ENCODE assay signal across 9 cellular contexts in genomic region chr16:28326881-28327610, GRCh38. TPM values are rescaled to one million over a fixed set of nuclear protein-coding genes. Genes with fewer than 3 reads are reported as not detected.
DNase-seq lines count a peak whose midpoint lies in the region; ATAC-seq, FAIRE-seq and TF ChIP-seq lines count a peak whose summit lies in the region.
"Had no signal": no experiment of that assay in that cellular context is flagged by ENCODE, and none has a peak within 500 bp of the region (broad histone marks: within the 10 kb centered on the region; RNA-seq: fewer than 3 reads in every experiment).

No MANE protein-coding gene starts in this region.

- H3K4me1 ChIP-seq in BE2C (no peaks in the 10 kb centered on the region), HAP-1 (no peaks in the 10 kb centered on the region), Peyer's patch (no peaks in the 10 kb centered on the region)

- no peak overlapping the region for H3K27ac ChIP-seq in Peyer's patch
- H3K27ac ChIP-seq: neutrophil had no signal

- H3K36me3 ChIP-seq in BE2C (no peaks in the 10 kb centered on the region), HAP-1 (replicated peaks) (no peaks in the 10 kb centered on the region), Peyer's patch (no peaks in the 10 kb centered on the region)
- H3K36me3 ChIP-seq: neutrophil had no signal

- FAIRE-seq in frontal cortex (lab: Jason Lieb, UNC): no peak

- H3K9me3 ChIP-seq in BE2C (no peaks in the 10 kb centered on the region), HAP-1 (no peaks in the 10 kb centered on the region), Peyer's patch (no peaks in the 10 kb centered on the region)
- H3K9me3 ChIP-seq: neutrophil had no signal

- no peak for TF ChIP-seq POLR2A in Peyer's patch (IDR thresholded peaks at IDR 0.05)

- no peaks in the 10 kb centered on the region for H3K27me3 ChIP-seq in BE2C
- H3K27me3 ChIP-seq in HAP-1 (ENCODE audit: low read depth): no peaks in the 10 kb centered on the region
- no peaks in the 10 kb centered on the region for H3K27me3 ChIP-seq in Peyer's patch
- H3K27me3 ChIP-seq: neutrophil had no signal

- intact Hi-C loops in posterior vena cava (cut with DNase I): no loop called here

- ATAC-seq in GM18868 (IDR thresholded peaks at IDR 0.05; ENCODE audit: unreplicated experiment): no peak

- in situ Hi-C loops in HAP-1 (cut with MboI; ENCODE audit: low sequenced_read_pairs): no loop called here

- TF ChIP-seq CTCF in BE2C (IDR thresholded peaks at IDR 0.05; ENCODE audit: low read depth, low read length): peak; percentile 95
- peak; percentile 31 to 81 (median 64) for TF ChIP-seq CTCF in Peyer's patch (IDR thresholded peaks at IDR 0.05)

- DNase-seq in BE2C: peak; percentile 79
- DNase-seq in HAP-1 (ENCODE audit: low spot score in 2 of 2): peak; percentile 55 to 81
- DNase-seq in Peyer's patch: peak; percentile 67 to 86 (median 74)
- peak; percentile 46 for DNase-seq in activated T-helper 1 cell treated with anti-CD3 and anti-CD28 coated beads, Interleukin-2, amount 50 U/mL, for 16 hours (ENCODE audit: low read depth in 1 of 2, low spot score in 1 of 2)
- peak; percentile 44 to 61 for DNase-seq in frontal cortex (ENCODE audit: low spot score in 2 of 2)
- DNase-seq in posterior vena cava (ENCODE audit: low spot score): peak; percentile 83
- no peak for DNase-seq in NCI-H1436 (lab: John Stamatoyannopoulos, UW)

- H3K4me3 ChIP-seq in BE2C (ENCODE audit: low read depth, low read length): no peak overlapping the region
- H3K4me3 ChIP-seq in HAP-1: no peak overlapping the region
- H3K4me3 ChIP-seq in Peyer's patch: no peak overlapping the region

RNA-seq across cellular contexts. Expression of gene SBK1, which starts 34.7 kb away (rescaled TPM):
- polyA plus RNA-seq in BE2C (2012; ENCODE audit: insufficient read depth, insufficient read length, low read depth): 12.9 TPM
- total RNA-seq in Peyer's patch (1 to 10 TPM in 2 of 4 donors, under 1 TPM in 2; 0.35 to 2.5 (median 1.3) TPM), frontal cortex (13.9 TPM), posterior vena cava (under 1 TPM; 0.05 to 0.09 TPM)

RNA-seq across cellular contexts. Expression of gene NPIPB6, which starts 36.3 kb away (rescaled TPM):
- 0.23 TPM for polyA plus RNA-seq in BE2C (2012; ENCODE audit: insufficient read depth, insufficient read length, low read depth)
- total RNA-seq in Peyer's patch (10 to 100 TPM in 3 of 4 donors, not detected in 1; 11.4 to 20.6 (median 16.8) TPM), frontal cortex (0.82 TPM), posterior vena cava (1 to 10 TPM; 1.5 to 3.4 TPM)
